In genomic region chr13:33633701-33634525, GRCh38 we compare ENCODE assay signal across 13 cellular contexts.
DNase-seq lines count a peak whose midpoint lies in the region; ATAC-seq, FAIRE-seq and TF ChIP-seq lines count a peak whose summit lies in the region.
"Had no signal": no experiment of that assay in that cellular context is flagged by ENCODE, and none has a peak within 500 bp of the region (broad histone marks: within the 10 kb centered on the region; RNA-seq: fewer than 3 reads in every experiment).

No MANE protein-coding gene starts in this region.

- no peak for FAIRE-seq in urothelium cell line (lab: Jason Lieb, UNC)

- no peak for TF ChIP-seq CTCF in mucosa of descending colon (IDR thresholded peaks at IDR 0.05)

- H3K36me3 ChIP-seq in mucosa of descending colon (ENCODE audit: low read depth) (no peaks in the 10 kb centered on the region), aorta (ENCODE audit: control insufficient read depth in 1 of 2, insufficient read depth in 2 of 2, low read length in 1 of 2) (no peaks in the 10 kb centered on the region)

- 83% methylated on average over 3 of the region's 3 CpGs for WGBS in aorta, 2 donors

- H3K4me3 ChIP-seq in mucosa of descending colon (no peak overlapping the region), aorta (ENCODE audit: low read length in 2 of 2) (no peak overlapping the region)

- peak; percentile 35 for DNase-seq in HCEC 1CT
- peak; percentile 25 for DNase-seq in astrocyte of the hippocampus (ENCODE audit: low read depth, low spot score)
- peak; percentile 34 to 82 for DNase-seq in hippocampal formation (lab: John Stamatoyannopoulos, UW)
- DNase-seq in pons (ENCODE audit: low spot score): peak; percentile 97
- DNase-seq in mucosa of descending colon: no peak
- DNase-seq in aorta: no peak
- no peak for DNase-seq in urothelium cell line (ENCODE audit: low spot score)
- DNase-seq: activated naive CD8-positive, alpha-beta T cell treated with anti-CD3 and anti-CD28 coated beads, Interleukin-2, amount 10 ng/mL, durations not matched to agents 7 days and 5 days; CD4-positive, CD25-positive, alpha-beta regulatory T cell; effector CD8-positive, alpha-beta T cell; Kasumi-1; NCI-H2081 treated with DMSO at 0.1 percent for 48 hours had no signal

- H3K27ac ChIP-seq in aorta (ENCODE audit: low read depth in 1 of 2, low read length in 2 of 2): no peak overlapping the region

- intact Hi-C loops in mucosa of descending colon (cut with DNase I, micrococcal nuclease): no loop called here
- intact Hi-C loops in aorta (cut with DNase I): no loop called here

- no peaks in the 10 kb centered on the region for H3K4me1 ChIP-seq in mucosa of descending colon (ENCODE audit: low read depth)
- H3K4me1 ChIP-seq in aorta (ENCODE audit: control insufficient read depth in 1 of 2, insufficient read depth in 2 of 2, low read length in 2 of 2): peaks cover 0 to 2% of the 10 kb centered on the region in 2 donors

- ATAC-seq in mucosa of descending colon (no peak), GM21447 (IDR thresholded peaks at IDR 0.05; ENCODE audit: unreplicated experiment) (no peak), aorta (ENCODE audit: low FRiP score) (no peak)

- H3K27me3 ChIP-seq in aorta (ENCODE audit: control insufficient read depth in 1 of 2, insufficient read depth in 2 of 2, low read length in 1 of 2): no peaks in the 10 kb centered on the region

- H3K9me3 ChIP-seq in mucosa of descending colon: no peaks in the 10 kb centered on the region
- H3K9me3 ChIP-seq in aorta (ENCODE audit: control insufficient read depth, low read length): no peaks in the 10 kb centered on the region

Comparison
In these comparisons a context has a peak if more than half of its experiments do, and no peak if none do; other contexts are left out.
1. DNase-seq: peak in HCEC 1CT (single experiment), astrocyte of the hippocampus (single experiment), hippocampal formation (2 of 2) and pons (single experiment); none in mucosa of descending colon (0 of 3), aorta (0 of 2) and urothelium cell line (single experiment).